ENCODE assay signal across 9 cellular contexts in the genomic region with DNA sequence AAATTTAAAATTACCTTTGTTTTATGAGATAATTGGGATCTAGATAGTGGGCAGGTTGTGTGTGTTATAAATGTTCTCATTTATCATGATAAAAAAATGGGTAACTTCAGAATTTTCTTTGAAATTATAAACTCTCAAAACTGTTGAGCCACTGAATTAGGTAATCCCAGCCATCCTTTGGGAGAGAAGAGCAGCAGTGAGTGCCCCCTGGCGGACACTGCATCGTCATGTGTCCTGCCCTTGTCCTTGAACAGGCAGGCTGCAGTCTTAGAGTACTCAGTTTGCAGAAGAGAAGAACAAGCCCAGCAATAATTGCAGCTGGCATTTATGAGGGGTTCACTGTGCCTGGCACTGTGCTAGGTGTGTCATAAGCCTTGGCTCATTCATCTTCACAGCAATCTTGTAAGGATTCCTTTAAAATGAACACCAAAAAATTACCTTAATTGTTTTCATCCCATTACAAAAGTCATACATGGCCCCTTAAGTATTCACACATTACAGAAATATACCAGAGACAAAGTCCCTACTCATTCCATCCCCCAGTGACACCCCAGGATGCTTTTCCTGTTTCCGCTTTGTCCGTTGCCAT.
DNase-seq lines count a peak whose midpoint lies in the region; ATAC-seq, FAIRE-seq and TF ChIP-seq lines count a peak whose summit lies in the region.
"Had no signal": no experiment of that assay in that cellular context is flagged by ENCODE, and none has a peak within 500 bp of the region (broad histone marks: within the 10 kb centered on the region; RNA-seq: fewer than 3 reads in every experiment).

No MANE protein-coding gene starts in this region.

- no peak overlapping the region for H3K4me3 Mint-ChIP-seq in activated CD4-positive, alpha-beta memory T cell treated with anti-CD3 and anti-CD28 coated beads, Interleukin-2, amount 10 ng/mL, durations not matched to agents 7 days and 5 days
- H3K4me3 Mint-ChIP-seq: activated naive CD4-positive, alpha-beta T cell treated with anti-CD3 and anti-CD28 coated beads, Interleukin-2, amount 50 U/mL, for 24 hours had no signal

- FAIRE-seq in D721Med (lab: Jason Lieb, UNC), result no peak

- no peak overlapping the region for H3K4me2 ChIP-seq in mesenchymal stem cell (ENCODE audit: low read length, poor library complexity, severe bottlenecking)

- H3K4me3 ChIP-seq in mesenchymal stem cell (ENCODE audit: insufficient read depth in 1 of 2, low read depth in 1 of 2, low read length in 2 of 2), result no peak overlapping the region

- no peak overlapping the region for H3K14ac ChIP-seq in mesenchymal stem cell (ENCODE audit: low read length in 2 of 2)

- H4K91ac ChIP-seq in mesenchymal stem cell (ENCODE audit: low read length), result no peak overlapping the region

- H3K9me3 ChIP-seq in mesenchymal stem cell (ENCODE audit: control insufficient read depth, low read length), result no peaks in the 10 kb centered on the region

- H4K8ac ChIP-seq in mesenchymal stem cell (ENCODE audit: low read length), result no peak overlapping the region

- no peak overlapping the region for H3K4ac ChIP-seq in mesenchymal stem cell (ENCODE audit: low read depth in 1 of 2, low read length in 2 of 2)

- no peaks in the 10 kb centered on the region for H3K79me1 ChIP-seq in mesenchymal stem cell (replicated peaks; ENCODE audit: low read length, poor library complexity, severe bottlenecking)

- peaks cover 3% of the 10 kb centered on the region for H3K4me1 ChIP-seq in mesenchymal stem cell (ENCODE audit: control insufficient read depth, insufficient read depth, low read depth, low read length)

- H3K9ac ChIP-seq in mesenchymal stem cell (ENCODE audit: low read length), result no peak overlapping the region

- H3K4me1 Mint-ChIP-seq in activated CD4-positive, alpha-beta memory T cell treated with anti-CD3 and anti-CD28 coated beads, Interleukin-2, amount 10 ng/mL, durations not matched to agents 7 days and 5 days, result peaks cover 7% of the 10 kb centered on the region
- H3K4me1 Mint-ChIP-seq: activated naive CD4-positive, alpha-beta T cell treated with anti-CD3 and anti-CD28 coated beads, Interleukin-2, amount 50 U/mL, for 24 hours had no signal

- peak; percentile 57 for ATAC-seq in HG03442 (IDR thresholded peaks at IDR 0.05; ENCODE audit: unreplicated experiment)
- ATAC-seq in HG02763 (IDR thresholded peaks at IDR 0.05; ENCODE audit: unreplicated experiment), result no peak

- WGBS in mesenchymal stem cell, result 41% methylated on average over 4 of the region's 4 CpGs

- H3K27me3 Mint-ChIP-seq in activated CD4-positive, alpha-beta memory T cell treated with anti-CD3 and anti-CD28 coated beads, Interleukin-2, amount 10 ng/mL, durations not matched to agents 7 days and 5 days, result no peaks in the 10 kb centered on the region
- H3K27me3 Mint-ChIP-seq: activated naive CD4-positive, alpha-beta T cell treated with anti-CD3 and anti-CD28 coated beads, Interleukin-2, amount 50 U/mL, for 24 hours had no signal

- no peak overlapping the region for H2BK5ac ChIP-seq in mesenchymal stem cell (ENCODE audit: low read depth, low read length, poor library complexity, severe bottlenecking)

- no peak overlapping the region for H2BK12ac ChIP-seq in mesenchymal stem cell (ENCODE audit: low read length in 2 of 2)

- H2BK15ac ChIP-seq in mesenchymal stem cell (ENCODE audit: low read depth, poor library complexity, severe bottlenecking), result no peak overlapping the region

- POLR2A ChIA-PET in activated CD4-positive, alpha-beta memory T cell treated with anti-CD3 and anti-CD28 coated beads, Interleukin-2, amount 10 ng/mL, durations not matched to agents 7 days and 5 days (lab: Charles Lee), result no interaction called here

- H3K36me3 ChIP-seq in mesenchymal stem cell (ENCODE audit: control insufficient read depth in 1 of 2, insufficient read depth in 2 of 2, low read depth in 1 of 2, low read length in 2 of 2), result no peaks in the 10 kb centered on the region

- TF ChIP-seq CTCF in D721Med (IDR thresholded peaks at IDR 0.05; ENCODE audit: insufficient read depth, missing control alignments), result peak; percentile 97

- no peak overlapping the region for H3K18ac ChIP-seq in mesenchymal stem cell (ENCODE audit: low read depth in 1 of 2, low read length in 2 of 2)

- H2AK5ac ChIP-seq in mesenchymal stem cell (ENCODE audit: low read length, severe bottlenecking), result no peak overlapping the region

- no peaks in the 10 kb centered on the region for H3K36me3 Mint-ChIP-seq in activated CD4-positive, alpha-beta memory T cell treated with anti-CD3 and anti-CD28 coated beads, Interleukin-2, amount 10 ng/mL, durations not matched to agents 7 days and 5 days (ENCODE audit: low read depth)
- H3K36me3 Mint-ChIP-seq: activated naive CD4-positive, alpha-beta T cell treated with anti-CD3 and anti-CD28 coated beads, Interleukin-2, amount 50 U/mL, for 24 hours had no signal

- DNase-seq in D721Med (ENCODE audit: insufficient read length, low spot score) (peak; percentile 98), NCI-H774 (lab: John Stamatoyannopoulos, UW) (peak; percentile 65), mesenchymal stem cell (peak; percentile 76)
- peak; percentile 75 for DNase-seq in activated CD4-positive, alpha-beta memory T cell treated with anti-CD3 and anti-CD28 coated beads, Interleukin-2, amount 10 ng/mL, durations not matched to agents 7 days and 5 days
- DNase-seq in effector CD4-positive, alpha-beta T cell, result peak; percentile 49
- DNase-seq in stimulated activated CD8-positive, alpha-beta memory T cell treated with anti-CD3 and anti-CD28 coated beads, Interleukin-2, amount 100 ng/mL, for 48 hours (ENCODE audit: low read depth in 2 of 2), result peak; percentile 55 to 68

- H2AFZ ChIP-seq in mesenchymal stem cell (ENCODE audit: low read depth, low read length), result no peak overlapping the region

- H2BK120ac ChIP-seq in mesenchymal stem cell (ENCODE audit: low read depth, low read length), result no peak overlapping the region

- no peak overlapping the region for H3K27ac Mint-ChIP-seq in activated CD4-positive, alpha-beta memory T cell treated with anti-CD3 and anti-CD28 coated beads, Interleukin-2, amount 10 ng/mL, durations not matched to agents 7 days and 5 days
- H3K27ac Mint-ChIP-seq: activated naive CD4-positive, alpha-beta T cell treated with anti-CD3 and anti-CD28 coated beads, Interleukin-2, amount 50 U/mL, for 24 hours had no signal

- no peak overlapping the region for H3K23ac ChIP-seq in mesenchymal stem cell (ENCODE audit: low read length in 2 of 2)

- no peak overlapping the region for H3K27ac ChIP-seq in mesenchymal stem cell (ENCODE audit: low read length, poor library complexity, severe bottlenecking)

- CTCF ChIA-PET in activated CD4-positive, alpha-beta memory T cell treated with anti-CD3 and anti-CD28 coated beads, Interleukin-2, amount 10 ng/mL, durations not matched to agents 7 days and 5 days (lab: Charles Lee), result interaction anchor here (0.8 to 5.6 kb wide), 10 partner anchors 33 to 360 kb away, joined by 3 to 91 read pairs (median 6); partner anchors contain the start of gene MYO7A

- H3K27me3 ChIP-seq in mesenchymal stem cell (ENCODE audit: control insufficient read depth in 1 of 2, insufficient read depth in 1 of 2, low read length in 2 of 2), result peaks cover 26 to 35% of the 10 kb centered on the region in 2 experiments

- H3K9me3 Mint-ChIP-seq in activated CD4-positive, alpha-beta memory T cell treated with anti-CD3 and anti-CD28 coated beads, Interleukin-2, amount 10 ng/mL, durations not matched to agents 7 days and 5 days, result no peaks in the 10 kb centered on the region
- H3K9me3 Mint-ChIP-seq: activated naive CD4-positive, alpha-beta T cell treated with anti-CD3 and anti-CD28 coated beads, Interleukin-2, amount 50 U/mL, for 24 hours had no signal
